ENCODE assay signal across 14 cellular contexts in the genomic region with DNA sequence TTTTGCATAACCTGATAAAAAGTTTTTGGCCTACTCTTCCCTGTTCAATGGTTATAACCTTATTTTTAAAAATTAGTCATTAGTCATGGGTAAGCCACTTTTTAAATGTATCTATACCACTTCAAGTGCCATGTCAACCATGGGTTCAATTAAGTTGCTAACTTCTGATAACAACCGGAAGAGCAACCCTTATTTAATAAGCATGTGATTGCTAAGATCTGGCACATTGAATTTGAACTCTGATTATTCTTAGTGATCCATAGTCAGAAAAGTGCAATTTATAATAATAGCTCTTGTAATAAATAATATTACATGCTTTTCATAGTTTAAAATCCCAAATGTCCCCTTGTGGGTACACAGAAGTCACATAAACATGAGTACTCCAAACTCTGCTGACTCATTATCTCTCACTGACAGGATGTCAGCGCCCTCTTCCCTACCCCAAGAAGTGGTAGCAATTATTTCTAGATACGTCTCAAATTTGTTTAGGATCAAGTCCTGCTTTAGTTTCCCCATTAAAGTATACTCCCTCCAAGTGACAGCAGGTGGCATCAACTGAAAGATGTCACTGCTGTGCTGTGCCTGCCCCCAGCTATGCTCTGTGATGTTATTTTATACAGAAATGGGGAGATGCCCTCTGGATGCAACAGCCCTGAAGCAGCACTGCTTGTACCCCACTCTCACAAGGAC. TPM values are rescaled to one million over a fixed set of nuclear protein-coding genes. Genes with fewer than 3 reads are reported as not detected.
DNase-seq lines count a peak whose midpoint lies in the region; ATAC-seq, FAIRE-seq and TF ChIP-seq lines count a peak whose summit lies in the region.
"Had no signal": no experiment of that assay in that cellular context is flagged by ENCODE, and none has a peak within 500 bp of the region (broad histone marks: within the 10 kb centered on the region; RNA-seq: fewer than 3 reads in every experiment).

No MANE protein-coding gene starts in this region.

- H3K4me1 Mint-ChIP-seq in naive thymus-derived CD4-positive, alpha-beta T cell: peaks cover 0 to 4% (median 0%) of the 10 kb centered on the region in 7 donors

- no peaks in the 10 kb centered on the region for H3K27me3 ChIP-seq in naive thymus-derived CD4-positive, alpha-beta T cell (ENCODE audit: control insufficient read depth in 2 of 2, insufficient read depth in 2 of 2, low read length in 2 of 2)

- TF ChIP-seq CTCF in coronary artery (IDR thresholded peaks at IDR 0.05): no peak

- H3K27me3 Mint-ChIP-seq in naive thymus-derived CD4-positive, alpha-beta T cell: peaks cover 0 to 12% (median 4%) of the 10 kb centered on the region in 5 donors

- no peaks in the 10 kb centered on the region for H3K4me1 ChIP-seq in naive thymus-derived CD4-positive, alpha-beta T cell (ENCODE audit: control insufficient read depth in 2 of 2, insufficient read depth in 2 of 2, low read length in 2 of 2)

- DNase-seq in SIG-M5 treated with dmso at 0.1 percent for 504 hours (lab: John Stamatoyannopoulos, UW; ENCODE audit: unreplicated experiment) (peak; percentile 59), SIG-M5 (lab: John Stamatoyannopoulos, UW) (no peak), NOMO-1 treated with DMSO at 0.1 percent for 48 hours (lab: John Stamatoyannopoulos, UW; ENCODE audit: unreplicated experiment) (peak; percentile 53), coronary artery (ENCODE audit: low spot score) (no peak), RCC 7860 (ENCODE audit: low spot score) (no peak), globus pallidus (ENCODE audit: low spot score) (no peak)
- peak in 5 of 9 donors; percentile 7 to 24 (median 16) for DNase-seq in naive thymus-derived CD4-positive, alpha-beta T cell
- DNase-seq: ACHN, HCEC 1CT had no signal

- no peak overlapping the region for H3K27ac ChIP-seq in naive thymus-derived CD4-positive, alpha-beta T cell (ENCODE audit: low read depth, low read length)
- H3K27ac ChIP-seq in coronary artery: no peak overlapping the region

- CTCF ChIA-PET in naive thymus-derived CD4-positive, alpha-beta T cell (lab: Charles Lee): interaction anchor here (0.6 to 1.8 kb wide), 5 partner anchors 37 to 125 kb away, joined by 3 to 5 read pairs (median 4); a partner anchor contains a TSS

- H3K4me3 Mint-ChIP-seq in naive thymus-derived CD4-positive, alpha-beta T cell: no peak overlapping the region

- H3K27ac Mint-ChIP-seq in naive thymus-derived CD4-positive, alpha-beta T cell: no peak overlapping the region

- no peak for FAIRE-seq in RCC 7860 (lab: Jason Lieb, UNC)
- FAIRE-seq: endothelial cell of umbilical vein, keratinocyte had no signal

- peak; percentile 33 for ATAC-seq in GM21529 (IDR thresholded peaks at IDR 0.05; ENCODE audit: unreplicated experiment)
- ATAC-seq in naive thymus-derived CD4-positive, alpha-beta T cell: peak; percentile 68

- intact Hi-C loops in naive thymus-derived CD4-positive, alpha-beta T cell (cut with micrococcal nuclease): loop anchor here in 1 of 2 donors (1.0 kb wide), 4 partner anchors 36 to 124 kb away; a partner anchor contains a TSS

- H3K9me3 ChIP-seq in naive thymus-derived CD4-positive, alpha-beta T cell (ENCODE audit: control insufficient read depth in 2 of 3, low read length in 3 of 3): no peaks in the 10 kb centered on the region

- no peak overlapping the region for H3K4me3 ChIP-seq in naive thymus-derived CD4-positive, alpha-beta T cell (ENCODE audit: low read length)
- no peak overlapping the region for H3K4me3 ChIP-seq in coronary artery

- H3K9me3 Mint-ChIP-seq in naive thymus-derived CD4-positive, alpha-beta T cell: no peaks in the 10 kb centered on the region

- no peaks in the 10 kb centered on the region for H3K36me3 ChIP-seq in naive thymus-derived CD4-positive, alpha-beta T cell (ENCODE audit: control insufficient read depth in 2 of 3, insufficient read depth in 3 of 3, low read length in 3 of 3)

- POLR2A ChIA-PET in naive thymus-derived CD4-positive, alpha-beta T cell (lab: Charles Lee): interaction anchor here (1.1 kb wide), 2 partner anchors 36 to 37 kb away, joined by 3 to 7 read pairs; a partner anchor contains a TSS

- no peaks in the 10 kb centered on the region for H3K36me3 Mint-ChIP-seq in naive thymus-derived CD4-positive, alpha-beta T cell

RNA-seq across cellular contexts. Expression of a gene that starts 18.6 kb away (rescaled TPM):
- total RNA-seq in naive thymus-derived CD4-positive, alpha-beta T cell: not detected
- polyA plus RNA-seq in naive thymus-derived CD4-positive, alpha-beta T cell: not detected
- total RNA-seq: endothelial cell of umbilical vein, posterior vena cava had no signal
- polyA plus RNA-seq: adipose tissue, endothelial cell of umbilical vein, keratinocyte had no signal

RNA-seq across cellular contexts. Expression of a gene that starts 36.6 kb away (rescaled TPM):
- 100 to 1,000 TPM in 3 of 5 experiments, 10 to 100 TPM in 2; 75.2 to 156 (median 110) TPM for total RNA-seq in naive thymus-derived CD4-positive, alpha-beta T cell
- 100 to 1,000 TPM in 1 of 2 donors, 10 to 100 TPM in 1; 68.1 to 253 TPM for polyA plus RNA-seq in naive thymus-derived CD4-positive, alpha-beta T cell

Comparison
In these comparisons a context has a peak if more than half of its experiments do, and no peak if none do; other contexts are left out.
1. DNase-seq: peak in SIG-M5 treated with dmso at 0.1 percent for 504 hours (single experiment), NOMO-1 treated with DMSO at 0.1 percent for 48 hours (single experiment) and naive thymus-derived CD4-positive, alpha-beta T cell (5 of 9); none in SIG-M5 (single experiment), coronary artery (single experiment), RCC 7860 (single experiment) and globus pallidus (single experiment).